1 cellular context compared by ENCODE assay signal in genomic region chr4:26583865-26584652, GRCh38.
A peak's percentile ranks its signal among the peaks of the same experiment; 100 is the strongest.
TF ChIP-seq lines count a peak whose summit lies in the region.

Gene TBC1D19 (plus strand): TSS chr4:26584084. CDS start chr4:26584194, 110 bp downstream.

TF ChIP-seq in HepG2, 621 proteins besides CTCF, POLR2A, EP300 and RAD21 (continued from another document and continues in another):
- TF ChIP-seq POGK (CRISPR knock-in tag; conservative IDR thresholded peaks at IDR 0.05) (peak; percentile 91), ZNF142 (CRISPR knock-in tag; IDR thresholded peaks at IDR 0.05) (no peak), SUZ12 (IDR thresholded peaks at IDR 0.05; ENCODE audit: low read depth, low read length) (peak; percentile 25; the same call in 1 of the 2 replicates), GATA4 (IDR thresholded peaks at IDR 0.05; ENCODE audit: borderline replicate concordance, low read depth) (no peak), RFX3 (CRISPR knock-in tag; IDR thresholded peaks at IDR 0.05) (peak; percentile 92), IRF2 (CRISPR knock-in tag; IDR thresholded peaks at IDR 0.05) (peak; percentile 91), THRA (CRISPR knock-in tag; IDR thresholded peaks at IDR 0.05; ENCODE audit: borderline replicate concordance) (peak; percentile 55; the same call in 1 of the 2 replicates), ESRRA (CRISPR knock-in tag; IDR thresholded peaks at IDR 0.05; ENCODE audit: low read depth) (no peak), PRPF4 (IDR thresholded peaks at IDR 0.05; ENCODE audit: low read depth, low read length, poor library complexity, severe bottlenecking) (no peak), TAF1 (CRISPR knock-in tag; IDR thresholded peaks at IDR 0.05) (peak; percentile 78), LBX2 (CRISPR knock-in tag; IDR thresholded peaks at IDR 0.05; ENCODE audit: borderline replicate concordance) (no peak), CENPX (CRISPR knock-in tag; IDR thresholded peaks at IDR 0.05) (no peak), MATR3 (CRISPR knock-in tag; IDR thresholded peaks at IDR 0.05) (no peak), ZNF558 (CRISPR knock-in tag; IDR thresholded peaks at IDR 0.05; ENCODE audit: borderline replicate concordance) (peak; percentile 74), THAP9 (CRISPR knock-in tag; IDR thresholded peaks at IDR 0.05; ENCODE audit: borderline replicate concordance) (peak; percentile 75; the same call in 1 of the 2 replicates), MBD4 (IDR thresholded peaks at IDR 0.05; ENCODE audit: borderline replicate concordance, low read length) (no peak), ZFP62 (CRISPR knock-in tag; IDR thresholded peaks at IDR 0.05) (no peak), ZNF589 (CRISPR knock-in tag; conservative IDR thresholded peaks at IDR 0.05) (no peak; the same call in 1 of the 2 replicates), ZNF710 (CRISPR knock-in tag; IDR thresholded peaks at IDR 0.05; ENCODE audit: borderline replicate concordance) (peak; percentile 64; the same call in 1 of the 2 replicates), U2AF1 (optimal IDR thresholded peaks at IDR 0.05; ENCODE audit: low read depth, low read length) (no peak), ZNF766 (CRISPR knock-in tag; IDR thresholded peaks at IDR 0.05; ENCODE audit: borderline replicate concordance) (no peak), MED13 (CRISPR knock-in tag; IDR thresholded peaks at IDR 0.05) (no peak), ZNF75D (CRISPR knock-in tag; IDR thresholded peaks at IDR 0.05; ENCODE audit: borderline replicate concordance) (0 out of 2 replicates have a peak, but pooled peaks have one; percentile 16), ZNF562 (CRISPR knock-in tag; IDR thresholded peaks at IDR 0.05; ENCODE audit: borderline replicate concordance) (no peak), STAT6 (CRISPR knock-in tag; IDR thresholded peaks at IDR 0.05; ENCODE audit: borderline replicate concordance) (no peak), SAP130 (CRISPR knock-in tag; IDR thresholded peaks at IDR 0.05; ENCODE audit: low read depth) (peak; percentile 94), KDM1A (CRISPR knock-in tag; IDR thresholded peaks at IDR 0.05) (peak; percentile 54; the same call in 1 of the 2 replicates), ZNF780A (CRISPR knock-in tag; IDR thresholded peaks at IDR 0.05) (no peak), REPIN1 (CRISPR knock-in tag; IDR thresholded peaks at IDR 0.05; ENCODE audit: borderline replicate concordance, low read depth) (peak; percentile 88), TEAD3 (CRISPR knock-in tag; optimal IDR thresholded peaks at IDR 0.05; ENCODE audit: borderline replicate concordance) (peak; percentile 57), AFF4 (CRISPR knock-in tag; IDR thresholded peaks at IDR 0.05) (no peak), WIZ (CRISPR knock-in tag; IDR thresholded peaks at IDR 0.05) (peak; percentile 81; the same call in 1 of the 2 replicates), ARID3A (IDR thresholded peaks at IDR 0.05; ENCODE audit: low read depth, low read length) (no peak), NFKBIZ (CRISPR knock-in tag; IDR thresholded peaks at IDR 0.05) (0 out of 2 replicates have a peak, but pooled peaks have one; percentile 70)
